Comparison of ENCODE assay signal across 8 cellular contexts in genomic region chr16:13419589-13419988, GRCh38.
"Had no signal": no experiment of that assay in that cellular context is flagged by ENCODE, and none has a peak within 500 bp of the region (broad histone marks: within the 10 kb centered on the region; RNA-seq: fewer than 3 reads in every experiment).

No MANE protein-coding gene starts in this region.

- H2AFZ ChIP-seq: GM23248 had no signal

- H3K27ac ChIP-seq: GM23248, KMS-11 had no signal

- FAIRE-seq: HTR-8/SVneo had no signal

- H3K4me2 ChIP-seq: KMS-11 had no signal

- DNase-seq: GM23248, GOT3, H7, HCEC 1CT, IMR-90, KBM-7 had no signal

- H3K4me3 ChIP-seq: GM23248 had no signal

- H3K9ac ChIP-seq: GM23248, KMS-11 had no signal
